Comparison of ENCODE assay signal across 21 cellular contexts in the genomic region with DNA sequence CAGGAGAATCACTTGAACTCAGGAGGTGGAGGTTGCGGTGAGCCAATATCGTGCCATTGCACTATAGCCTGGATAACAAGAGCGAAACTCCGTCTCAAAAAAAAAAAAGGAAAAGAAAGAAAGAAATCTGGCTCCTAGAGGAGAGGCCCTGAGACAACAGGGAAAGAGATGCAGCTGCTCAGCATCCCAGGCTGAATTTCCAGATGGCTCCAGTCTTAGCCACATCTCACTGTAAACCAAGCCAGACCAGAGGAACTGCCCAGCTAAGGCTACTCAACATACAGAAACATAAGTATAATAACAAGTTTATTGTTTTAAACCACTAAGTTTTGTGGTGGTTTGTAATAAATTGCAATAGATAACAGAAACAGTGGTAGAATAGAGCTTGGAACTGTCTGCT. TPM values are rescaled to one million over a fixed set of nuclear protein-coding genes. Genes with fewer than 3 reads are reported as not detected.
DNase-seq lines count a peak whose midpoint lies in the region; ATAC-seq and TF ChIP-seq lines count a peak whose summit lies in the region.
"Had no signal": no experiment of that assay in that cellular context is flagged by ENCODE, and none has a peak within 500 bp of the region (broad histone marks: within the 10 kb centered on the region; RNA-seq: fewer than 3 reads in every experiment).

No MANE protein-coding gene starts in this region.

- no peak overlapping the region for H2AK5ac ChIP-seq in neuronal stem cell (ENCODE audit: low read depth, low read length)

- H2BK5ac ChIP-seq in neuronal stem cell (ENCODE audit: low read length): no peak overlapping the region

- peaks cover 9% of the 10 kb centered on the region for H3K9me3 Mint-ChIP-seq in mesothelial cell of epicardium
- H3K9me3 Mint-ChIP-seq: CD4-positive, alpha-beta T cell had no signal

- no peak for TF ChIP-seq CTCF in upper lobe of right lung (IDR thresholded peaks at IDR 0.05)
- TF ChIP-seq CTCF in mesothelial cell of epicardium (IDR thresholded peaks at IDR 0.05; ENCODE audit: unreplicated experiment): no peak

- H3K23ac ChIP-seq in neuronal stem cell (ENCODE audit: low read depth, low read length, poor library complexity): no peak overlapping the region

- no peaks in the 10 kb centered on the region for H3K27me3 ChIP-seq in upper lobe of right lung
- no peaks in the 10 kb centered on the region for H3K27me3 ChIP-seq in neuronal stem cell (ENCODE audit: control insufficient read depth in 3 of 3, insufficient read depth in 3 of 3, low read depth in 1 of 3, low read length in 3 of 3)
- H3K27me3 ChIP-seq: BE2C; BLaER1 treated with 17β-estradiol and CSF1 and Interleukin-3, amounts not matched to agents 10 nM and 100 nM had no signal

- no peak overlapping the region for H3K4me2 ChIP-seq in neuronal stem cell (ENCODE audit: insufficient read depth, low read length, poor library complexity, severe bottlenecking)
- H3K4me2 ChIP-seq: A549; BLaER1 treated with 17β-estradiol and CSF1 and Interleukin-3, amounts not matched to agents 10 nM and 100 nM had no signal

- no peaks in the 10 kb centered on the region for H3K4me1 Mint-ChIP-seq in mesothelial cell of epicardium
- H3K4me1 Mint-ChIP-seq: CD14-positive monocyte; CD8-positive, alpha-beta memory T cell had no signal

- H3K79me1 ChIP-seq in neuronal stem cell (ENCODE audit: low read depth, low read length): no peaks in the 10 kb centered on the region

- no peak overlapping the region for H2BK12ac ChIP-seq in neuronal stem cell (ENCODE audit: low read length)

- H4K8ac ChIP-seq in neuronal stem cell (ENCODE audit: low read depth, low read length): no peak overlapping the region

- H3K4me3 Mint-ChIP-seq in mesothelial cell of epicardium: no peak overlapping the region
- H3K4me3 Mint-ChIP-seq: CD14-positive monocyte; CD4-positive, alpha-beta T cell; CD8-positive, alpha-beta memory T cell had no signal

- H3K9ac ChIP-seq in neuronal stem cell (ENCODE audit: low read depth, low read length, poor library complexity): no peak overlapping the region
- H3K9ac ChIP-seq: BLaER1 treated with 17β-estradiol and CSF1 and Interleukin-3, amounts not matched to agents 10 nM and 100 nM; GM23248 had no signal

- no peaks in the 10 kb centered on the region for H3K27me3 Mint-ChIP-seq in mesothelial cell of epicardium (ENCODE audit: low read depth)

- DNase-seq in left ventricle myocardium superior (no peak), cardiac septum (ENCODE audit: low spot score) (no peak), left kidney (ENCODE audit: low read depth, low spot score) (peak; percentile 20), upper lobe of right lung (no peak), mesothelial cell of epicardium (ENCODE audit: low spot score in 2 of 2, unreplicated experiment in 2 of 2) (no peak), neuronal stem cell (ENCODE audit: low spot score) (no peak)
- DNase-seq: 8988T; ACHN; AML-193; BE2C; CD4-positive, alpha-beta T cell; CD8-positive, alpha-beta memory T cell; DMS 273 treated with DMSO at 0.1 percent for 48 hours; DMS79; GF-D8; GM23248; H7; HCEC 1CT had no signal

- H4K91ac ChIP-seq in neuronal stem cell (ENCODE audit: low read depth, low read length, poor library complexity): no peak overlapping the region

- H3K36me3 Mint-ChIP-seq in mesothelial cell of epicardium: no peaks in the 10 kb centered on the region
- H3K36me3 Mint-ChIP-seq: CD14-positive monocyte; CD8-positive, alpha-beta memory T cell had no signal

- H3K14ac ChIP-seq in neuronal stem cell (ENCODE audit: low read length): no peak overlapping the region

- H3K4ac ChIP-seq in neuronal stem cell (ENCODE audit: low read length): no peak overlapping the region

- H2BK15ac ChIP-seq in neuronal stem cell (ENCODE audit: low read length): no peak overlapping the region

- H2BK120ac ChIP-seq in neuronal stem cell (ENCODE audit: low read depth, low read length): no peak overlapping the region

- no CpG with 5 or more reads among the region's 4 CpGs for WGBS in neuronal stem cell (ENCODE audit: extremely low coverage in 2 of 2, insufficient read length in 2 of 2, insufficient replicate concordance in 1 of 2), 2 donors

- no peak overlapping the region for H2AFZ ChIP-seq in neuronal stem cell (ENCODE audit: low read length)
- H2AFZ ChIP-seq: GM23248 had no signal

- no peak overlapping the region for H3K18ac ChIP-seq in neuronal stem cell (ENCODE audit: low read length)

- ATAC-seq in left ventricle myocardium superior (peak; percentile 72), upper lobe of right lung (peak; percentile 44)
- ATAC-seq: A549 had no signal

- H3K4me1 ChIP-seq in upper lobe of right lung (no peaks in the 10 kb centered on the region), neuronal stem cell (ENCODE audit: control insufficient read depth in 2 of 2, insufficient read depth in 1 of 2, low read depth in 1 of 2, low read length in 2 of 2) (peaks cover 0 to 2% of the 10 kb centered on the region in 2 donors)
- H3K4me1 ChIP-seq: BE2C; BLaER1 treated with 17β-estradiol and CSF1 and Interleukin-3, amounts not matched to agents 10 nM and 100 nM had no signal

- H3K27ac Mint-ChIP-seq in mesothelial cell of epicardium: no peak overlapping the region
- H3K27ac Mint-ChIP-seq: CD14-positive monocyte; CD4-positive, alpha-beta T cell had no signal

- no peaks in the 10 kb centered on the region for H3K9me3 ChIP-seq in upper lobe of right lung
- H3K9me3 ChIP-seq in neuronal stem cell (replicated peaks in 1 of 2; ENCODE audit: control insufficient read depth in 2 of 2, insufficient read depth in 1 of 2, low read depth in 1 of 2, low read length in 2 of 2): no peaks in the 10 kb centered on the region
- H3K9me3 ChIP-seq: A549, BE2C had no signal

- H3K36me3 ChIP-seq in upper lobe of right lung (no peaks in the 10 kb centered on the region), neuronal stem cell (replicated peaks in 1 of 2; ENCODE audit: control insufficient read depth in 2 of 2, insufficient read depth in 2 of 2, low read length in 2 of 2) (no peaks in the 10 kb centered on the region)
- H3K36me3 ChIP-seq: BE2C; BLaER1 treated with 17β-estradiol and CSF1 and Interleukin-3, amounts not matched to agents 10 nM and 100 nM had no signal

- H3K4me3 ChIP-seq in upper lobe of right lung (no peak overlapping the region), neuronal stem cell (ENCODE audit: low read length in 2 of 2) (no peak overlapping the region)
- H3K4me3 ChIP-seq: A549; BLaER1 treated with 17β-estradiol and CSF1 and Interleukin-3, amounts not matched to agents 10 nM and 100 nM; GM23248 had no signal

- no peak overlapping the region for H3K27ac ChIP-seq in upper lobe of right lung
- H3K27ac ChIP-seq in neuronal stem cell (replicated peaks; ENCODE audit: low read length): no peak overlapping the region
- H3K27ac ChIP-seq: A549; BLaER1 treated with 17β-estradiol and CSF1 and Interleukin-3, amounts not matched to agents 10 nM and 100 nM; GM23248 had no signal

- intact Hi-C loops in left ventricle myocardium superior (cut with micrococcal nuclease) (no loop called here), cardiac septum (cut with DNase I) (no loop called here), upper lobe of right lung (cut with DNase I) (no loop called here)

RNA-seq across cellular contexts. Expression of a gene that starts 38.5 kb away (rescaled TPM):
- total RNA-seq in left ventricle myocardium superior (5.0 TPM), cardiac septum (9.7 TPM), upper lobe of right lung (17.1 TPM), mesothelial cell of epicardium (19.5 to 22.8 TPM (median 19.7 TPM) in 3 replicates)
- polyA plus RNA-seq in neuronal stem cell (2013, experiment 1 of 2): 4.7 TPM
- polyA plus RNA-seq in neuronal stem cell (2013, experiment 2 of 2): 3.5 TPM
